Comparison of ENCODE assay signal across 9 cellular contexts in genomic region chr1:185734929-185735666, GRCh38. TPM values are rescaled to one million over a fixed set of nuclear protein-coding genes. Genes with fewer than 3 reads are reported as not detected.
DNase-seq lines count a peak whose midpoint lies in the region; ATAC-seq, FAIRE-seq and TF ChIP-seq lines count a peak whose summit lies in the region.
"Had no signal": no experiment of that assay in that cellular context is flagged by ENCODE, and none has a peak within 500 bp of the region (broad histone marks: within the 10 kb centered on the region; RNA-seq: fewer than 3 reads in every experiment).

No MANE protein-coding gene starts in this region.

- no peak overlapping the region for H3K27ac Mint-ChIP-seq in activated CD4-positive, alpha-beta memory T cell treated with anti-CD3 and anti-CD28 coated beads, Interleukin-2, amount 10 ng/mL, durations not matched to agents 7 days and 5 days
- H3K27ac Mint-ChIP-seq in activated CD4-positive, alpha-beta memory T cell treated with anti-CD3 and anti-CD28 coated beads for 36 hours = no peak overlapping the region
- H3K27ac Mint-ChIP-seq in activated naive CD8-positive, alpha-beta T cell treated with anti-CD3 and anti-CD28 coated beads, Interleukin-2, amount 10 ng/mL, durations not matched to agents 7 days and 5 days = no peak overlapping the region

- H3K4me3 ChIP-seq in keratinocyte (ENCODE audit: control insufficient read depth in 2 of 3, extremely low read depth in 1 of 3, insufficient read depth in 2 of 3, low read depth in 1 of 3, low read length in 3 of 3) (peak overlapping the region in 2 of 3 experiments; percentile 76 to 86), stomach (peak overlapping the region; percentile 51 to 57 (median 53)), OCI-LY7 (ENCODE audit: low read depth, low read length, poor library complexity, severe bottlenecking) (no peak overlapping the region)

- BruUV-seq in OCI-LY7 (replicated peaks; lab: Mats Ljungman, UMichigan) = no TSS peak

- peaks cover 50% of the 10 kb centered on the region for H3K27me3 Mint-ChIP-seq in activated CD4-positive, alpha-beta memory T cell treated with anti-CD3 and anti-CD28 coated beads, Interleukin-2, amount 10 ng/mL, durations not matched to agents 7 days and 5 days
- H3K27me3 Mint-ChIP-seq in activated CD4-positive, alpha-beta memory T cell treated with anti-CD3 and anti-CD28 coated beads for 36 hours = peaks cover 61% of the 10 kb centered on the region
- H3K27me3 Mint-ChIP-seq in activated naive CD8-positive, alpha-beta T cell treated with anti-CD3 and anti-CD28 coated beads, Interleukin-2, amount 10 ng/mL, durations not matched to agents 7 days and 5 days = peaks cover 59% of the 10 kb centered on the region

- H3K27ac ChIP-seq in keratinocyte (ENCODE audit: control insufficient read depth, insufficient read depth, low read length) (peak overlapping the region; percentile 6), stomach (peak overlapping the region in 2 of 5 donors; percentile 81 to 82), OCI-LY7 (ENCODE audit: low read depth, low read length, poor library complexity, severe bottlenecking) (no peak overlapping the region)

- H3K9me3 ChIP-seq in keratinocyte (ENCODE audit: control insufficient read depth, low read depth, low read length) (no peaks in the 10 kb centered on the region), stomach (peaks cover 0 to 9% (median 0%) of the 10 kb centered on the region in 4 donors), OCI-LY7 (ENCODE audit: low read length) (no peaks in the 10 kb centered on the region)
- H3K9me3 ChIP-seq: HAP-1 had no signal

- H3K4me2 ChIP-seq in keratinocyte (ENCODE audit: control insufficient read depth, extremely low read depth, insufficient read depth, low read depth, low read length) (peak overlapping the region; percentile 97), OCI-LY7 (ENCODE audit: low read length) (no peak overlapping the region)

- dilution Hi-C loops in keratinocyte (cut with MboI; ENCODE audit: extremely low pct_ligation_motif_present, low sequenced_read_pairs) = no loop called here

- no peaks in the 10 kb centered on the region for H4K20me1 ChIP-seq in keratinocyte (ENCODE audit: control insufficient read depth, extremely low read depth, insufficient read depth, low read length)
- no peaks in the 10 kb centered on the region for H4K20me1 ChIP-seq in OCI-LY7 (ENCODE audit: insufficient read depth, low read length)

- ATAC-seq in activated naive CD8-positive, alpha-beta T cell treated with anti-CD3 and anti-CD28 coated beads, Interleukin-2, amount 10 ng/mL, durations not matched to agents 7 days and 5 days (ENCODE audit: low read depth) = no peak
- ATAC-seq in HG03025 (IDR thresholded peaks at IDR 0.05; ENCODE audit: low FRiP score, unreplicated experiment) = no peak

- intact Hi-C loops in activated CD4-positive, alpha-beta memory T cell treated with anti-CD3 and anti-CD28 coated beads for 36 hours (cut with micrococcal nuclease) = no loop called here
- intact Hi-C loops in stomach (cut with DNase I; ENCODE audit: low total_unique reads) = no loop called here
- intact Hi-C loops in OCI-LY7 (cut with micrococcal nuclease; ENCODE audit: unreplicated experiment) = no loop called here

- H3K36me3 ChIP-seq in keratinocyte (ENCODE audit: control insufficient read depth in 2 of 2, extremely low read depth in 1 of 2, insufficient read depth in 2 of 2, low read length in 2 of 2) = no peaks in the 10 kb centered on the region
- H3K36me3 ChIP-seq in stomach = no peaks in the 10 kb centered on the region
- no peaks in the 10 kb centered on the region for H3K36me3 ChIP-seq in OCI-LY7 (ENCODE audit: insufficient read depth, low read length)
- H3K36me3 ChIP-seq: HAP-1 had no signal

- H3K4me1 Mint-ChIP-seq in activated CD4-positive, alpha-beta memory T cell treated with anti-CD3 and anti-CD28 coated beads, Interleukin-2, amount 10 ng/mL, durations not matched to agents 7 days and 5 days = peaks cover 23% of the 10 kb centered on the region
- peaks cover 18% of the 10 kb centered on the region for H3K4me1 Mint-ChIP-seq in activated CD4-positive, alpha-beta memory T cell treated with anti-CD3 and anti-CD28 coated beads for 36 hours (ENCODE audit: low read depth)
- peaks cover 9% of the 10 kb centered on the region for H3K4me1 Mint-ChIP-seq in activated naive CD8-positive, alpha-beta T cell treated with anti-CD3 and anti-CD28 coated beads, Interleukin-2, amount 10 ng/mL, durations not matched to agents 7 days and 5 days

- no peak for DNase-seq in activated CD4-positive, alpha-beta memory T cell treated with anti-CD3 and anti-CD28 coated beads, Interleukin-2, amount 10 ng/mL, durations not matched to agents 7 days and 5 days
- DNase-seq in activated CD4-positive, alpha-beta memory T cell treated with anti-CD3 and anti-CD28 coated beads for 36 hours = no peak
- DNase-seq in activated naive CD8-positive, alpha-beta T cell treated with anti-CD3 and anti-CD28 coated beads, Interleukin-2, amount 10 ng/mL, durations not matched to agents 7 days and 5 days = no peak
- DNase-seq in keratinocyte (ENCODE audit: low read depth, low spot score) (no peak), stomach (no peak), OCI-LY7 (ENCODE audit: low spot score) (no peak), GM12892 (ENCODE audit: insufficient read length) (no peak)

- H3K27me3 ChIP-seq in keratinocyte (ENCODE audit: control insufficient read depth, extremely low read depth, insufficient read depth, low read length) = no peaks in the 10 kb centered on the region
- H3K27me3 ChIP-seq in stomach = peaks cover 0 to 12% (median 8%) of the 10 kb centered on the region in 3 donors

- FAIRE-seq in keratinocyte (lab: Jason Lieb, UNC) (peak; percentile 57), GM12892 (lab: Jason Lieb, UNC) (no peak)

- H3K4me1 ChIP-seq in keratinocyte (ENCODE audit: control insufficient read depth, extremely low read depth, insufficient read depth, low read length) = peaks cover 18% of the 10 kb centered on the region
- H3K4me1 ChIP-seq in stomach = peaks cover 10 to 32% (median 23%) of the 10 kb centered on the region in 4 donors
- no peaks in the 10 kb centered on the region for H3K4me1 ChIP-seq in OCI-LY7 (ENCODE audit: insufficient read depth, low read length, poor library complexity, severe bottlenecking)

- TF ChIP-seq EP300 in stomach (IDR thresholded peaks at IDR 0.05) = no peak

- peak overlapping the region; percentile 26 for H3K4me3 Mint-ChIP-seq in activated CD4-positive, alpha-beta memory T cell treated with anti-CD3 and anti-CD28 coated beads, Interleukin-2, amount 10 ng/mL, durations not matched to agents 7 days and 5 days
- H3K4me3 Mint-ChIP-seq in activated CD4-positive, alpha-beta memory T cell treated with anti-CD3 and anti-CD28 coated beads for 36 hours = no peak overlapping the region
- H3K4me3 Mint-ChIP-seq in activated naive CD8-positive, alpha-beta T cell treated with anti-CD3 and anti-CD28 coated beads, Interleukin-2, amount 10 ng/mL, durations not matched to agents 7 days and 5 days = peak overlapping the region; percentile 14

- H3K79me2 ChIP-seq in keratinocyte (ENCODE audit: control insufficient read depth, insufficient read depth, low read length) = no peaks in the 10 kb centered on the region
- H3K79me2 ChIP-seq in OCI-LY7 (ENCODE audit: insufficient read depth, low read depth, low read length) = no peaks in the 10 kb centered on the region

- POLR2A ChIA-PET in activated CD4-positive, alpha-beta memory T cell treated with anti-CD3 and anti-CD28 coated beads, Interleukin-2, amount 10 ng/mL, durations not matched to agents 7 days and 5 days (lab: Charles Lee) = no interaction called here
- POLR2A ChIA-PET in activated CD4-positive, alpha-beta memory T cell treated with anti-CD3 and anti-CD28 coated beads for 36 hours (lab: Charles Lee) = interaction anchor here (1.3 kb wide), 1 partner anchor 98 kb away, joined by 3 read pairs; no protein-coding TSS in a partner anchor
- POLR2A ChIA-PET in activated naive CD8-positive, alpha-beta T cell treated with anti-CD3 and anti-CD28 coated beads, Interleukin-2, amount 10 ng/mL, durations not matched to agents 7 days and 5 days (lab: Charles Lee) = no interaction called here
- POLR2A ChIA-PET in OCI-LY7 (lab: Charles Lee) = interaction anchor here (0.7 kb wide), 1 partner anchor 1028 kb away, joined by 3 read pairs; no protein-coding TSS in a partner anchor

- CTCF ChIA-PET in activated CD4-positive, alpha-beta memory T cell treated with anti-CD3 and anti-CD28 coated beads, Interleukin-2, amount 10 ng/mL, durations not matched to agents 7 days and 5 days (lab: Charles Lee) = interaction anchor here (1.2 kb wide), 1 partner anchor 17 kb away, joined by 3 read pairs; no protein-coding TSS in a partner anchor
- CTCF ChIA-PET in activated CD4-positive, alpha-beta memory T cell treated with anti-CD3 and anti-CD28 coated beads for 36 hours (lab: Charles Lee) = interaction anchor here (0.8 kb wide), 1 partner anchor 52 kb away, joined by 3 read pairs; no protein-coding TSS in a partner anchor
- CTCF ChIA-PET in OCI-LY7 (lab: Charles Lee; ENCODE audit: unreplicated experiment) = no interaction called here

- peaks cover 2% of the 10 kb centered on the region for H3K9me3 Mint-ChIP-seq in activated CD4-positive, alpha-beta memory T cell treated with anti-CD3 and anti-CD28 coated beads, Interleukin-2, amount 10 ng/mL, durations not matched to agents 7 days and 5 days
- H3K9me3 Mint-ChIP-seq in activated CD4-positive, alpha-beta memory T cell treated with anti-CD3 and anti-CD28 coated beads for 36 hours = peaks cover 20% of the 10 kb centered on the region
- peaks cover 9% of the 10 kb centered on the region for H3K9me3 Mint-ChIP-seq in activated naive CD8-positive, alpha-beta T cell treated with anti-CD3 and anti-CD28 coated beads, Interleukin-2, amount 10 ng/mL, durations not matched to agents 7 days and 5 days

- no peak overlapping the region for H3K9ac ChIP-seq in keratinocyte (ENCODE audit: control insufficient read depth, extremely low read depth, insufficient read depth, low read length)

- H3K9me1 ChIP-seq in keratinocyte (ENCODE audit: control insufficient read depth, extremely low read depth, insufficient read depth, low read length) = no peaks in the 10 kb centered on the region

- no peak for TF ChIP-seq CTCF in keratinocyte (optimal IDR thresholded peaks at IDR 0.05 in 1 of 3, IDR thresholded peaks at IDR 0.05 in 1 of 3, conservative IDR thresholded peaks at IDR 0.05 in 1 of 3; ENCODE audit: extremely low read depth in 1 of 3, insufficient read depth in 2 of 3, low read length in 3 of 3)
- no peak for TF ChIP-seq CTCF in stomach (IDR thresholded peaks at IDR 0.05)
- no peak for TF ChIP-seq CTCF in OCI-LY7 (conservative IDR thresholded peaks at IDR 0.05; ENCODE audit: low read length)

- H3K9me2 ChIP-seq in OCI-LY7 (ENCODE audit: insufficient read depth, low read length) = no peaks in the 10 kb centered on the region

- peaks cover 5% of the 10 kb centered on the region for H3K36me3 Mint-ChIP-seq in activated CD4-positive, alpha-beta memory T cell treated with anti-CD3 and anti-CD28 coated beads, Interleukin-2, amount 10 ng/mL, durations not matched to agents 7 days and 5 days (ENCODE audit: low read depth)
- peaks cover 6% of the 10 kb centered on the region for H3K36me3 Mint-ChIP-seq in activated CD4-positive, alpha-beta memory T cell treated with anti-CD3 and anti-CD28 coated beads for 36 hours
- H3K36me3 Mint-ChIP-seq in activated naive CD8-positive, alpha-beta T cell treated with anti-CD3 and anti-CD28 coated beads, Interleukin-2, amount 10 ng/mL, durations not matched to agents 7 days and 5 days = no peaks in the 10 kb centered on the region

- TF ChIP-seq POLR2A in stomach (IDR thresholded peaks at IDR 0.05) (no peak), GM12892 (IDR thresholded peaks at IDR 0.05; ENCODE audit: low read depth, low read length) (no peak)

- WGBS in stomach, 5 donors = 43 to 58% (median 56%) methylated on average over 9 of the region's 9 CpGs

- H2AFZ ChIP-seq in keratinocyte (ENCODE audit: control insufficient read depth, low read length) = peak overlapping the region; percentile 96
- no peak overlapping the region for H2AFZ ChIP-seq in OCI-LY7 (ENCODE audit: low read length)

RNA-seq across cellular contexts. Expression of gene HMCN1, which starts 0.9 kb away (rescaled TPM):
- total RNA-seq in activated CD4-positive, alpha-beta memory T cell treated with anti-CD3 and anti-CD28 coated beads, Interleukin-2, amount 10 ng/mL, durations not matched to agents 7 days and 5 days = under 1 TPM in 1 of 2 experiments, not detected in 1; under 0.01 TPM
- total RNA-seq in activated CD4-positive, alpha-beta memory T cell treated with anti-CD3 and anti-CD28 coated beads for 36 hours = not detected
- total RNA-seq in activated naive CD8-positive, alpha-beta T cell treated with anti-CD3 and anti-CD28 coated beads, Interleukin-2, amount 10 ng/mL, durations not matched to agents 7 days and 5 days = under 1 TPM; 0.34 to 0.55 TPM
- polyA plus RNA-seq in keratinocyte = 1.4 to 3.3 TPM (median 1.8 TPM) in 3 replicates
- 1.7 TPM for polyA plus RNA-seq in keratinocyte (2011; ENCODE audit: low read depth)
- 0.52 and 0.94 TPM in 2 replicates for polyA plus RNA-seq in keratinocyte (2011; cell fraction: cytosol; rRNA removed)
- 6.0 and 6.5 TPM in 2 replicates for polyA plus RNA-seq in keratinocyte (2011; cell fraction: nucleus; rRNA removed)
- 0.51 and 0.83 TPM in 2 replicates for polyA plus RNA-seq in keratinocyte (2012; ENCODE audit: low replicate concordance)
- polyA minus RNA-seq in keratinocyte = 5.4 to 12.3 TPM (median 7.0 TPM) in 3 replicates
- polyA minus RNA-seq in keratinocyte (2011; cell fraction: cytosol; rRNA and poly(A)+ RNA removed) = 0.38 TPM
- 5.9 and 10.5 TPM in 2 replicates for polyA minus RNA-seq in keratinocyte (2011; cell fraction: nucleus; rRNA and poly(A)+ RNA removed)
- total RNA-seq in stomach = 10 to 100 TPM in 1 of 5 donors, 1 to 10 TPM in 2, under 1 TPM in 2; 0.58 to 15.1 (median 1.2) TPM
- polyA plus RNA-seq in stomach = under 1 TPM; 0.12 to 0.83 (median 0.15) TPM
- total RNA-seq in OCI-LY7 (2014; rRNA removed; shearing (Covaris generic)) = not detected in 2 replicates
- 0.02 and 0.07 TPM in 2 replicates for total RNA-seq in OCI-LY7 (2022)
- polyA plus RNA-seq in GM12892 (2012; ENCODE audit: missing spikeins) = 0.15 TPM

Comparison
In these comparisons a context has a peak if more than half of its experiments do, and no peak if none do; other contexts are left out.
1. POLR2A ChIA-PET loops: an anchor here in activated CD4-positive, alpha-beta memory T cell treated with anti-CD3 and anti-CD28 coated beads for 36 hours (1.3 kb wide) and OCI-LY7 (0.7 kb wide); none called in activated CD4-positive, alpha-beta memory T cell treated with anti-CD3 and anti-CD28 coated beads, Interleukin-2, amount 10 ng/mL, durations not matched to agents 7 days and 5 days and activated naive CD8-positive, alpha-beta T cell treated with anti-CD3 and anti-CD28 coated beads, Interleukin-2, amount 10 ng/mL, durations not matched to agents 7 days and 5 days.